Comparison of ENCODE assay signal across 22 cellular contexts in the genomic region with DNA sequence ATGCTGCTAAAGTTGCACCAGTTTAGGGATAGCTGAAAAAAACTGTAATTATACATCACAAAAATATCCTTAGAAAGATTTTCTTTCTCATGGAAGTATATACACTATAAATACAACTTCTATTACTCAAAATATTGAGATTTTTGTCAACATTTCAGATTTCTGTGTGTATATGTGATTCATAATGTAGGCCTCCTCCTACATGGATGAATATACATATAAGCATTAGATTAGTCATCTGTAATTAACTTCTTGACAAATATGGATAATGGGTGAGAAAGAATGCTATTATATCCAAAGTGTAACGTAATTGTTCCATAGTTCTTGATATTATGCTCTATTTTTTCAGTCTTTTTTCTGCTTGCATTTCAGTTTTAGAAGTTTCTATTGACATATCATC.
"Had no signal": no experiment of that assay in that cellular context is flagged by ENCODE, and none has a peak within 500 bp of the region (broad histone marks: within the 10 kb centered on the region; RNA-seq: fewer than 3 reads in every experiment).

No MANE protein-coding gene starts in this region.

- H3K27ac Mint-ChIP-seq: activated CD4-positive, alpha-beta memory T cell treated with anti-CD3 and anti-CD28 coated beads, Interleukin-2, amount 10 ng/mL, durations not matched to agents 7 days and 5 days; activated CD4-positive, alpha-beta T cell treated with anti-CD3 and anti-CD28 coated beads, Interleukin-2, amount 10 ng/mL, durations not matched to agents 7 days and 5 days; activated naive CD4-positive, alpha-beta T cell treated with anti-CD3 and anti-CD28 coated beads, Interleukin-2, amount 10 ng/mL, durations not matched to agents 7 days and 5 days; activated naive CD8-positive, alpha-beta T cell treated with anti-CD3 and anti-CD28 coated beads for 36 hours; activated T-cell treated with anti-CD3 and anti-CD28 coated beads, Interleukin-2, amount 50 U/mL, for 72 hours; activated T-helper 2 cell treated with anti-CD3 and anti-CD28 coated beads, Interferon-gamma antibody, Interleukin-2, Interleukin-4, amounts not matched to agents 10 μg/mL and 5 μg/mL and 100 μg/mL, durations not matched to agents 14 hours and 24 hours and 36 hours; T-cell had no signal

- H3K36me3 Mint-ChIP-seq: activated naive CD4-positive, alpha-beta T cell treated with anti-CD3 and anti-CD28 coated beads, Interleukin-2, amount 10 ng/mL, durations not matched to agents 7 days and 5 days; activated naive CD8-positive, alpha-beta T cell treated with anti-CD3 and anti-CD28 coated beads for 36 hours; T-cell had no signal

- H3K9me3 Mint-ChIP-seq: activated CD4-positive, alpha-beta memory T cell treated with anti-CD3 and anti-CD28 coated beads, Interleukin-2, amount 10 ng/mL, durations not matched to agents 7 days and 5 days; activated CD4-positive, alpha-beta T cell treated with anti-CD3 and anti-CD28 coated beads, Interleukin-2, amount 10 ng/mL, durations not matched to agents 7 days and 5 days; activated naive CD4-positive, alpha-beta T cell treated with anti-CD3 and anti-CD28 coated beads, Interleukin-2, amount 10 ng/mL, durations not matched to agents 7 days and 5 days; activated naive CD8-positive, alpha-beta T cell treated with anti-CD3 and anti-CD28 coated beads for 36 hours; activated T-cell treated with anti-CD3 and anti-CD28 coated beads, Interleukin-2, amount 50 U/mL, for 72 hours; T-cell had no signal

- ATAC-seq: activated T-cell treated with anti-CD3 and anti-CD28 coated beads, Interleukin-2, amount 50 U/mL, for 72 hours; T-cell had no signal

- H3K27me3 Mint-ChIP-seq: activated CD4-positive, alpha-beta memory T cell treated with anti-CD3 and anti-CD28 coated beads, Interleukin-2, amount 10 ng/mL, durations not matched to agents 7 days and 5 days; activated CD4-positive, alpha-beta T cell treated with anti-CD3 and anti-CD28 coated beads, Interleukin-2, amount 10 ng/mL, durations not matched to agents 7 days and 5 days; activated naive CD4-positive, alpha-beta T cell treated with anti-CD3 and anti-CD28 coated beads, Interleukin-2, amount 10 ng/mL, durations not matched to agents 7 days and 5 days; activated naive CD8-positive, alpha-beta T cell treated with anti-CD3 and anti-CD28 coated beads for 36 hours; T-cell had no signal

- DNase-seq: activated CD4-positive, alpha-beta memory T cell treated with anti-CD3 and anti-CD28 coated beads, Interleukin-2, amount 10 ng/mL, durations not matched to agents 7 days and 5 days; activated CD4-positive, alpha-beta T cell treated with anti-CD3 and anti-CD28 coated beads, Interleukin-2, amount 10 ng/mL, durations not matched to agents 7 days and 5 days; activated CD4-positive, CD25-positive, alpha-beta regulatory T cell; activated gamma-delta T cell treated with Interleukin-2 at 50 U/mL for 16 hours; activated naive CD4-positive, alpha-beta T cell treated with anti-CD3 and anti-CD28 coated beads, Interleukin-2, amount 10 ng/mL, durations not matched to agents 7 days and 5 days; activated naive CD8-positive, alpha-beta T cell treated with anti-CD3 and anti-CD28 coated beads for 36 hours; activated T-cell treated with anti-CD3 and anti-CD28 coated beads for 4 hours; activated T-cell treated with anti-CD3 and anti-CD28 coated beads, Interleukin-2, amount 50 U/mL, for 72 hours; central memory CD4-positive, alpha-beta T cell; MM.1S; NCI-H1105; NCI-H1436; NCI-H1694 treated with DMSO at 0.1 percent for 48 hours; NCI-H2081; NCI-H510A treated with DMSO at 0.1 percent for 48 hours; NCI-H69; T-cell; T-helper 2 cell; T1000 had no signal

- H3K4me1 Mint-ChIP-seq: activated CD4-positive, alpha-beta memory T cell treated with anti-CD3 and anti-CD28 coated beads, Interleukin-2, amount 10 ng/mL, durations not matched to agents 7 days and 5 days; activated CD4-positive, alpha-beta T cell treated with anti-CD3 and anti-CD28 coated beads, Interleukin-2, amount 10 ng/mL, durations not matched to agents 7 days and 5 days; activated naive CD4-positive, alpha-beta T cell treated with anti-CD3 and anti-CD28 coated beads, Interleukin-2, amount 10 ng/mL, durations not matched to agents 7 days and 5 days; activated naive CD8-positive, alpha-beta T cell treated with anti-CD3 and anti-CD28 coated beads for 36 hours; T-cell had no signal

- H3K4me3 Mint-ChIP-seq: activated CD4-positive, alpha-beta memory T cell treated with anti-CD3 and anti-CD28 coated beads, Interleukin-2, amount 10 ng/mL, durations not matched to agents 7 days and 5 days; activated CD4-positive, alpha-beta T cell treated with anti-CD3 and anti-CD28 coated beads, Interleukin-2, amount 10 ng/mL, durations not matched to agents 7 days and 5 days; activated naive CD4-positive, alpha-beta T cell treated with anti-CD3 and anti-CD28 coated beads, Interleukin-2, amount 10 ng/mL, durations not matched to agents 7 days and 5 days; activated naive CD8-positive, alpha-beta T cell treated with anti-CD3 and anti-CD28 coated beads for 36 hours; activated T-cell treated with anti-CD3 and anti-CD28 coated beads, Interleukin-2, amount 50 U/mL, for 72 hours; T-cell had no signal

- H3K4me3 ChIP-seq: SK-N-MC had no signal

- H3K27ac ChIP-seq: SK-N-MC, VCaP had no signal
